ENCODE assay signal across 15 cellular contexts in genomic region chr4:8394806-8395205, GRCh38. TPM values are rescaled to one million over a fixed set of nuclear protein-coding genes. Genes with fewer than 3 reads are reported as not detected.
A peak's percentile ranks its signal among the peaks of the same experiment; 100 is the strongest.
DNase-seq lines count a peak whose midpoint lies in the region; ATAC-seq and TF ChIP-seq lines count a peak whose summit lies in the region.
"Had no signal": no experiment of that assay in that cellular context is flagged by ENCODE, and none has a peak within 500 bp of the region (broad histone marks: within the 10 kb centered on the region; RNA-seq: fewer than 3 reads in every experiment).

No MANE protein-coding gene starts in this region.

- H3K27me3 Mint-ChIP-seq in stimulated activated naive CD8-positive, alpha-beta T cell treated with anti-CD3 and anti-CD28 coated beads, Interleukin-15, amount 100 ng/mL, for 72 hours = no peaks in the 10 kb centered on the region

- no peak for TF ChIP-seq CTCF in coronary artery (IDR thresholded peaks at IDR 0.05)

- H3K36me3 ChIP-seq in skeletal muscle satellite cell (ENCODE audit: insufficient read depth, low read length) = peaks cover 5% of the 10 kb centered on the region
- H3K36me3 ChIP-seq: SJSA1 had no signal

- peak overlapping the region; percentile 3 to 69 for H3K27ac ChIP-seq in coronary artery
- H3K27ac ChIP-seq: SJSA1, VCaP had no signal

- no peak overlapping the region for H3K4me3 ChIP-seq in coronary artery
- H3K4me3 ChIP-seq in skeletal muscle satellite cell (ENCODE audit: low read length) = peak overlapping the region; percentile 48
- H3K4me3 ChIP-seq: SJSA1, skin epidermis had no signal

- peak overlapping the region; percentile 73 for H3K9ac ChIP-seq in skeletal muscle satellite cell (ENCODE audit: low read depth, low read length)

- H3K4me3 Mint-ChIP-seq in stimulated activated naive CD8-positive, alpha-beta T cell treated with anti-CD3 and anti-CD28 coated beads, Interleukin-15, amount 100 ng/mL, for 72 hours = no peak overlapping the region

- no peaks in the 10 kb centered on the region for H3K9me3 Mint-ChIP-seq in stimulated activated naive CD8-positive, alpha-beta T cell treated with anti-CD3 and anti-CD28 coated beads, Interleukin-15, amount 100 ng/mL, for 72 hours
- H3K9me3 Mint-ChIP-seq: activated naive CD4-positive, alpha-beta T cell treated with anti-CD3 and anti-CD28 coated beads, Interleukin-2, amount 50 U/mL, for 72 hours had no signal

- H3K27ac Mint-ChIP-seq in stimulated activated naive CD8-positive, alpha-beta T cell treated with anti-CD3 and anti-CD28 coated beads, Interleukin-15, amount 100 ng/mL, for 72 hours = no peak overlapping the region
- H3K27ac Mint-ChIP-seq: activated naive CD4-positive, alpha-beta T cell treated with anti-CD3 and anti-CD28 coated beads, Interleukin-2, amount 50 U/mL, for 72 hours had no signal

- H3K9me3 ChIP-seq in skeletal muscle satellite cell (replicated peaks; ENCODE audit: low read length) = no peaks in the 10 kb centered on the region
- H3K9me3 ChIP-seq: SJSA1 had no signal

- ATAC-seq in HG03571 (IDR thresholded peaks at IDR 0.05; ENCODE audit: unreplicated experiment) (no peak), GM21825 (IDR thresholded peaks at IDR 0.05; ENCODE audit: unreplicated experiment) (no peak)
- ATAC-seq in stimulated activated naive CD8-positive, alpha-beta T cell treated with anti-CD3 and anti-CD28 coated beads, Interleukin-15, amount 100 ng/mL, for 72 hours = no peak
- ATAC-seq: activated naive CD4-positive, alpha-beta T cell treated with anti-CD3 and anti-CD28 coated beads, Interleukin-2, amount 50 U/mL, for 72 hours had no signal

- DNase-seq in C1 segment of cervical spinal cord (lab: John Stamatoyannopoulos, UW) = peak in 8 of 14 donors; percentile 32 to 70 (median 57)
- DNase-seq in coronary artery (ENCODE audit: low spot score) = no peak
- DNase-seq in medulla oblongata (ENCODE audit: extremely low spot score) = peak; percentile 81
- no peak for DNase-seq in activated effector memory CD4-positive, alpha-beta T cell treated with Interleukin-2 at 50 U/mL for 16 hours
- DNase-seq in stimulated activated naive CD8-positive, alpha-beta T cell treated with anti-CD3 and anti-CD28 coated beads, Interleukin-15, amount 100 ng/mL, for 72 hours = no peak
- DNase-seq: activated CD8-positive, alpha-beta memory T cell treated with anti-CD3 and anti-CD28 coated beads, Interleukin-2, amount 50 U/mL, for 48 hours; cortex of kidney; NCI-H2029 treated with DMSO at 0.1 percent for 48 hours had no signal

- no peaks in the 10 kb centered on the region for H3K4me1 Mint-ChIP-seq in stimulated activated naive CD8-positive, alpha-beta T cell treated with anti-CD3 and anti-CD28 coated beads, Interleukin-15, amount 100 ng/mL, for 72 hours

- peak overlapping the region; percentile 72 for H3K4me2 ChIP-seq in skeletal muscle satellite cell (ENCODE audit: low read length)

- no peaks in the 10 kb centered on the region for H3K27me3 ChIP-seq in skeletal muscle satellite cell (ENCODE audit: control insufficient read depth, insufficient read depth, low read length)
- H3K27me3 ChIP-seq: SJSA1 had no signal

- peaks cover 46% of the 10 kb centered on the region for H3K4me1 ChIP-seq in skeletal muscle satellite cell (ENCODE audit: control insufficient read depth, insufficient read depth, low read length)

RNA-seq across cellular contexts. Expression of gene ACOX3, which starts 45.7 kb away (rescaled TPM):
- total RNA-seq in skeletal muscle satellite cell (2012; rRNA removed) = 23.6 and 27.5 TPM in 2 replicates

RNA-seq across cellular contexts. Expression of gene TRMT44, which starts 45.8 kb away (rescaled TPM):
- total RNA-seq in skeletal muscle satellite cell (2012; rRNA removed) = 15.3 and 24.3 TPM in 2 replicates

Comparison
In these comparisons a context has a peak if more than half of its experiments do, and no peak if none do; other contexts are left out.
1. DNase-seq: peak in C1 segment of cervical spinal cord (8 of 14) and medulla oblongata (single experiment); none in coronary artery (single experiment), activated effector memory CD4-positive, alpha-beta T cell treated with Interleukin-2 at 50 U/mL for 16 hours (single experiment) and stimulated activated naive CD8-positive, alpha-beta T cell treated with anti-CD3 and anti-CD28 coated beads, Interleukin-15, amount 100 ng/mL, for 72 hours (0 of 2).